ENCODE assay signal across 22 cellular contexts in genomic region chrX:69231903-69232302, GRCh38.
DNase-seq lines count a peak whose midpoint lies in the region; ATAC-seq, FAIRE-seq and TF ChIP-seq lines count a peak whose summit lies in the region.
"Had no signal": no experiment of that assay in that cellular context is flagged by ENCODE, and none has a peak within 500 bp of the region (broad histone marks: within the 10 kb centered on the region; RNA-seq: fewer than 3 reads in every experiment).

No MANE protein-coding gene starts in this region.

- CTCF ChIA-PET in A673 (lab: Charles Lee), result interaction anchor here (0.6 kb wide), 1 partner anchor 99 kb away, joined by 3 read pairs; no protein-coding TSS in a partner anchor

- H3K4me1 ChIP-seq in foreskin keratinocyte (no peaks in the 10 kb centered on the region), A673 (ENCODE audit: insufficient read depth, low read length, poor library complexity, severe bottlenecking) (peaks cover 7% of the 10 kb centered on the region), kidney (ENCODE audit: control insufficient read depth in 1 of 2, insufficient read depth in 1 of 2, low read depth in 1 of 2, low read length in 2 of 2) (no peaks in the 10 kb centered on the region)
- H3K4me1 ChIP-seq: A549; BLaER1 treated with 17β-estradiol and CSF1 and Interleukin-3, amounts not matched to agents 10 nM and 100 nM had no signal

- H3K9me3 ChIP-seq in A673 (ENCODE audit: low read depth, low read length, poor library complexity, severe bottlenecking) (no peaks in the 10 kb centered on the region), kidney (ENCODE audit: control insufficient read depth in 1 of 2, low read length in 2 of 2) (no peaks in the 10 kb centered on the region)
- H3K9me3 ChIP-seq: A549 had no signal

- H3K4me3 ChIP-seq in brain microvascular endothelial cell (ENCODE audit: low read depth, low read length) (no peak overlapping the region), A673 (ENCODE audit: low read depth, low read length, poor library complexity, severe bottlenecking) (no peak overlapping the region), kidney (ENCODE audit: low read length in 2 of 2) (no peak overlapping the region)
- H3K4me3 ChIP-seq: A549; BLaER1 treated with 17β-estradiol and CSF1 and Interleukin-3, amounts not matched to agents 10 nM and 100 nM; GM12878; K562 had no signal

- no peak for FAIRE-seq in kidney (lab: Jason Lieb, UNC)
- FAIRE-seq: D721Med, GM12878, H1, K562 had no signal

- no TSS peak for BruUV-seq in A673 (replicated peaks; lab: Mats Ljungman, UMichigan)

- H3K9ac ChIP-seq in kidney (ENCODE audit: low read length in 2 of 2), result no peak overlapping the region
- H3K9ac ChIP-seq: BLaER1 treated with 17β-estradiol and CSF1 and Interleukin-3, amounts not matched to agents 10 nM and 100 nM had no signal

- intact Hi-C loops in A673 (cut with micrococcal nuclease; ENCODE audit: unreplicated experiment), result no loop called here
- intact Hi-C loops in kidney (cut with DNase I), result no loop called here

- POLR2A ChIA-PET in A673 (lab: Charles Lee; ENCODE audit: low non-redundant PET), result no interaction called here

- ATAC-seq in foreskin keratinocyte, result peak; percentile 72
- ATAC-seq: A549, GM12878, K562, SK-N-SH treated with all-trans-retinoic acid at 6 μM for 48 hours had no signal

- peak; percentile 15 for DNase-seq in EH (ENCODE audit: low read depth)
- DNase-seq in HT1080 (ENCODE audit: low read depth), result peak; percentile 23
- DNase-seq in brain microvascular endothelial cell, result peak; percentile 1
- peak in 1 of 2 donors; percentile 67 for DNase-seq in foreskin keratinocyte
- no peak for DNase-seq in A673 (ENCODE audit: low spot score)
- DNase-seq in erythroblast (lab: John Stamatoyannopoulos, UW), result no peak
- DNase-seq in kidney, result no peak
- DNase-seq: CD8-positive, alpha-beta memory T cell; DMS79 treated with DMSO at 0.1 percent for 48 hours; NCI-H1694 treated with DMSO at 0.1 percent for 48 hours; NCI-H510A; NCI-H774; OCI-M1; RPMI8226; SIG-M5 had no signal

- H3K27ac ChIP-seq in brain microvascular endothelial cell (no peak overlapping the region), foreskin keratinocyte (no peak overlapping the region), A673 (ENCODE audit: low read depth, low read length, poor library complexity, severe bottlenecking) (no peak overlapping the region), kidney (ENCODE audit: low read depth in 2 of 2, low read length in 2 of 2) (no peak overlapping the region)
- H3K27ac ChIP-seq: A549; BLaER1 treated with 17β-estradiol and CSF1 and Interleukin-3, amounts not matched to agents 10 nM and 100 nM had no signal

- H3K36me3 ChIP-seq in brain microvascular endothelial cell (replicated peaks) (no peaks in the 10 kb centered on the region), A673 (ENCODE audit: insufficient read depth, low read length, poor library complexity, severe bottlenecking) (no peaks in the 10 kb centered on the region), kidney (ENCODE audit: control insufficient read depth in 1 of 2, insufficient read depth in 2 of 2, low read length in 2 of 2) (no peaks in the 10 kb centered on the region)
- H3K36me3 ChIP-seq: BLaER1 treated with 17β-estradiol and CSF1 and Interleukin-3, amounts not matched to agents 10 nM and 100 nM had no signal

- in situ Hi-C loops in brain microvascular endothelial cell (cut with HindIII; ENCODE audit: low pct_ligation_motif_present, low sequenced_read_pairs), result no loop called here

- TF ChIP-seq CTCF in brain microvascular endothelial cell (IDR thresholded peaks at IDR 0.05; ENCODE audit: low read depth, low read length, missing control alignments) (no peak), foreskin keratinocyte (conservative IDR thresholded peaks at IDR 0.05) (no peak), A673 (conservative IDR thresholded peaks at IDR 0.05; ENCODE audit: low read depth, low read length) (no peak), kidney (IDR thresholded peaks at IDR 0.05; ENCODE audit: borderline replicate concordance, extremely low read depth, insufficient read depth) (no peak)

- H3K27me3 ChIP-seq in brain microvascular endothelial cell (replicated peaks) (no peaks in the 10 kb centered on the region), foreskin keratinocyte (no peaks in the 10 kb centered on the region), A673 (replicated peaks; ENCODE audit: insufficient read depth, low read depth, low read length, poor library complexity) (no peaks in the 10 kb centered on the region)

- no peak for TF ChIP-seq POLR2A in erythroblast (IDR thresholded peaks at IDR 0.05; ENCODE audit: low read length)

Comparison
In these comparisons a context has a peak if more than half of its experiments do, and no peak if none do; other contexts are left out.
1. DNase-seq: peak in EH (single experiment), HT1080 (single experiment) and brain microvascular endothelial cell (single experiment); none in A673 (single experiment), erythroblast (0 of 2) and kidney (single experiment).